22 cellular contexts compared by ENCODE assay signal in the genomic region with DNA sequence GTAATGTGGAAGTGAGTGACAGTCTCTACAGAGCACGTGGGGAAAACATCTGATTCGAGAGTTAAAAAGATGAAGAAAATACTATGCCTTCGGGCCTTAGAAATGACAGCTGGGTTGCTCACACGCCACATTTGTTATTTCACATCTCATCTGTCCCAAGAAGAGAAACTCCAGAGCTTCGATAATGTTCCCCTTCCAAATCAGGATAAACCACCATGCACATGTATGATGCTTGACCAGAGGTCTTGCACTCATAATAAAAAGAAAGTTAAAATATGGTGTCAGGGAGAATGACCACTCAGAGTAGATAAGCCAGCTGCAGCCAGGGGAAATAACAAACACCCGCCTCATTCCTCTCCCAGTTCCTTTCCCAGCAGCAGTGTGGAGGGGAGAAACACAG. TPM values are rescaled to one million over a fixed set of nuclear protein-coding genes. Genes with fewer than 3 reads are reported as not detected.
A peak's percentile ranks its signal among the peaks of the same experiment; 100 is the strongest.
DNase-seq lines count a peak whose midpoint lies in the region; ATAC-seq and TF ChIP-seq lines count a peak whose summit lies in the region.
"Had no signal": no experiment of that assay in that cellular context is flagged by ENCODE, and none has a peak within 500 bp of the region (broad histone marks: within the 10 kb centered on the region; RNA-seq: fewer than 3 reads in every experiment).

No MANE protein-coding gene starts in this region.

- POLR2A ChIA-PET in T-cell (lab: Charles Lee): no interaction called here

- H3K27me3 Mint-ChIP-seq in T-cell: no peaks in the 10 kb centered on the region
- H3K27me3 Mint-ChIP-seq in glutamatergic neuron (ENCODE audit: unreplicated experiment): no peaks in the 10 kb centered on the region
- no peaks in the 10 kb centered on the region for H3K27me3 Mint-ChIP-seq in stimulated activated naive B cell treated with anti-CD40 and anti-IgM and Interleukin-4, amounts not matched to agents 10 μg/mL and 1 μg/mL and 100 μg/mL, for 72 hours
- H3K27me3 Mint-ChIP-seq: naive B cell had no signal

- H3K9me3 Mint-ChIP-seq in T-cell (no peaks in the 10 kb centered on the region), glutamatergic neuron (ENCODE audit: unreplicated experiment) (peaks cover 3% of the 10 kb centered on the region)
- no peaks in the 10 kb centered on the region for H3K9me3 Mint-ChIP-seq in stimulated activated naive B cell treated with anti-CD40 and anti-IgM and Interleukin-4, amounts not matched to agents 10 μg/mL and 1 μg/mL and 100 μg/mL, for 72 hours
- H3K9me3 Mint-ChIP-seq: naive B cell; T-helper 1 cell treated with Interleukin-12 subunit alpha and Interleukin-12 subunit beta and Interleukin-4 antibody, amounts not matched to agents 30 μg/mL and 1 μg/mL, for 36 hours had no signal

- DNase-seq in EH (ENCODE audit: low read depth) (peak; percentile 37), T-cell (no peak), glutamatergic neuron (no peak), SHP77 treated with DMSO at 0.1 percent for 48 hours (lab: John Stamatoyannopoulos, UW) (no peak), SIG-M5 treated with dmso at 0.1 percent for 504 hours (lab: John Stamatoyannopoulos, UW; ENCODE audit: unreplicated experiment) (no peak)
- DNase-seq in stimulated activated naive B cell treated with anti-CD40 and anti-IgM and Interleukin-4, amounts not matched to agents 10 μg/mL and 1 μg/mL and 100 μg/mL, for 72 hours: no peak
- DNase-seq: activated CD4-positive, alpha-beta T cell treated with anti-CD3 and anti-CD28 coated beads, Interleukin-2, amount 50 U/mL, for 4 hours; activated CD8-positive, alpha-beta memory T cell treated with anti-CD3 and anti-CD28 coated beads, Interleukin-2, amount 50 U/mL, for 48 hours; activated gamma-delta T cell; Caco-2; cerebellar nuclear complex; effector CD4-positive, alpha-beta T cell; naive B cell; NCI-H1417 treated with DMSO at 0.1 percent for 48 hours; NCI-H2171; NCI-H526; SHP77; stimulated activated CD4-positive, alpha-beta T cell treated with anti-CD3 and anti-CD28 coated beads, Interleukin-1b, Interleukin-23, amount 100 ng/mL, for 48 hours; stimulated activated naive CD4-positive, alpha-beta T cell treated with Interleukin-2 at 50 U/mL for 16 hours had no signal

- H3K4me3 Mint-ChIP-seq in T-cell (no peak overlapping the region), glutamatergic neuron (ENCODE audit: unreplicated experiment) (peak overlapping the region; percentile 69)
- H3K4me3 Mint-ChIP-seq in stimulated activated naive B cell treated with anti-CD40 and anti-IgM and Interleukin-4, amounts not matched to agents 10 μg/mL and 1 μg/mL and 100 μg/mL, for 72 hours: peak overlapping the region; percentile 9 to 26
- H3K4me3 Mint-ChIP-seq: T-helper 1 cell treated with Interleukin-12 subunit alpha and Interleukin-12 subunit beta and Interleukin-4 antibody, amounts not matched to agents 30 μg/mL and 1 μg/mL, for 36 hours had no signal

- H3K27ac Mint-ChIP-seq in T-cell (peak overlapping the region; percentile 53 to 81), glutamatergic neuron (ENCODE audit: unreplicated experiment) (peak overlapping the region; percentile 90)
- peak overlapping the region; percentile 83 for H3K27ac Mint-ChIP-seq in stimulated activated naive B cell treated with anti-CD40 and anti-IgM and Interleukin-4, amounts not matched to agents 10 μg/mL and 1 μg/mL and 100 μg/mL, for 72 hours

- TF ChIP-seq CTCF in glutamatergic neuron (IDR thresholded peaks at IDR 0.05; ENCODE audit: partially characterized antibody, unreplicated experiment): no peak

- ATAC-seq in T-cell (replicated peaks in 1 of 4) (no peak), HG02840 (IDR thresholded peaks at IDR 0.05; ENCODE audit: low FRiP score, unreplicated experiment) (no peak)
- no peak for ATAC-seq in stimulated activated naive B cell treated with anti-CD40 and anti-IgM and Interleukin-4, amounts not matched to agents 10 μg/mL and 1 μg/mL and 100 μg/mL, for 72 hours (replicated peaks)
- ATAC-seq: HCT116 had no signal

- CTCF ChIA-PET in T-cell (lab: Charles Lee): interaction anchor here in 1 of 2 donors (1.6 to 2.3 kb wide), 2 partner anchors 16 to 64 kb away, joined by 3 to 7 read pairs; no protein-coding TSS in a partner anchor

- H3K36me3 Mint-ChIP-seq in T-cell: peaks cover 38% of the 10 kb centered on the region
- H3K36me3 Mint-ChIP-seq in glutamatergic neuron (ENCODE audit: unreplicated experiment): peaks cover 7% of the 10 kb centered on the region
- peaks cover 62 to 80% of the 10 kb centered on the region in 2 donors for H3K36me3 Mint-ChIP-seq in stimulated activated naive B cell treated with anti-CD40 and anti-IgM and Interleukin-4, amounts not matched to agents 10 μg/mL and 1 μg/mL and 100 μg/mL, for 72 hours

- H3K4me1 Mint-ChIP-seq in T-cell (peaks cover 69 to 74% (median 73%) of the 10 kb centered on the region in 3 donors), glutamatergic neuron (ENCODE audit: low read depth, unreplicated experiment) (peaks cover 61% of the 10 kb centered on the region)
- peaks cover 58 to 79% of the 10 kb centered on the region in 2 donors for H3K4me1 Mint-ChIP-seq in stimulated activated naive B cell treated with anti-CD40 and anti-IgM and Interleukin-4, amounts not matched to agents 10 μg/mL and 1 μg/mL and 100 μg/mL, for 72 hours

RNA-seq across cellular contexts. Expression of a gene that starts 34.6 kb away (rescaled TPM):
- 100 to 1,000 TPM in 3 of 5 donors, 10 to 100 TPM in 2; 92.8 to 141 (median 106) TPM for total RNA-seq in T-cell
- total RNA-seq in glutamatergic neuron (ENCODE audit: unreplicated experiment): 104 TPM

Comparison
In these comparisons a context has a peak if more than half of its experiments do, and no peak if none do; other contexts are left out.
1. H3K4me3 Mint-ChIP-seq: peak in glutamatergic neuron (single experiment) and stimulated activated naive B cell treated with anti-CD40 and anti-IgM and Interleukin-4, amounts not matched to agents 10 μg/mL and 1 μg/mL and 100 μg/mL, for 72 hours (2 of 2); none in T-cell (0 of 3).
2. Peak in every context shown above with its lines, with median percentiles within 50 percentile points of each other: H3K27ac Mint-ChIP-seq.